Comparison of ENCODE assay signal across 1 cellular context in genomic region chr12:96263449-96263902, GRCh38.
A peak's percentile ranks its signal among the peaks of the same experiment; 100 is the strongest.
TF ChIP-seq lines count a peak whose summit lies in the region.

No MANE protein-coding gene starts in this region.

TF ChIP-seq in HepG2, 621 proteins besides CTCF, POLR2A, EP300 and RAD21 (continued from another document and continues in another):
- TF ChIP-seq ZNF609 (CRISPR knock-in tag; IDR thresholded peaks at IDR 0.05; ENCODE audit: borderline replicate concordance) (peak; percentile 90), KDM5A (IDR thresholded peaks at IDR 0.05; ENCODE audit: borderline replicate concordance, low read length) (no peak), ZNF234 (CRISPR knock-in tag; conservative IDR thresholded peaks at IDR 0.05) (no peak), MLX (CRISPR knock-in tag; IDR thresholded peaks at IDR 0.05) (peak; percentile 78; the same call in 1 of the 2 replicates), ZBTB14 (CRISPR knock-in tag; IDR thresholded peaks at IDR 0.05) (no peak), ZBTB3 (CRISPR knock-in tag; IDR thresholded peaks at IDR 0.05; ENCODE audit: borderline replicate concordance, low read depth) (0 out of 2 replicates have a peak, but pooled peaks have one; percentile 80), FLYWCH1 (CRISPR knock-in tag; IDR thresholded peaks at IDR 0.05) (no peak), CBX2 (IDR thresholded peaks at IDR 0.05; ENCODE audit: low read depth, low read length) (no peak), CBX2 (CRISPR knock-in tag; IDR thresholded peaks at IDR 0.05; ENCODE audit: low read depth) (no peak), YEATS2 (CRISPR knock-in tag; IDR thresholded peaks at IDR 0.05; ENCODE audit: borderline replicate concordance) (no peak), ZNF263 (CRISPR knock-in tag; IDR thresholded peaks at IDR 0.05) (no peak; the same call in 1 of the 2 replicates), ZNF180 (CRISPR knock-in tag; IDR thresholded peaks at IDR 0.05; ENCODE audit: borderline replicate concordance, low read depth) (no peak), PHF5A (CRISPR knock-in tag; IDR thresholded peaks at IDR 0.05; ENCODE audit: low read depth, unreplicated experiment) (no peak), POGZ (CRISPR knock-in tag; IDR thresholded peaks at IDR 0.05) (peak; percentile 72; the same call in 1 of the 2 replicates), TBX2 (CRISPR knock-in tag; IDR thresholded peaks at IDR 0.05; ENCODE audit: borderline replicate concordance) (peak; percentile 91), XRCC5 (optimal IDR thresholded peaks at IDR 0.05; ENCODE audit: low read length) (peak; percentile 21), ZNF781 (CRISPR knock-in tag; IDR thresholded peaks at IDR 0.05; ENCODE audit: borderline replicate concordance, not compliant biosample characterization) (no peak), ZNF446 (CRISPR knock-in tag; IDR thresholded peaks at IDR 0.05) (no peak), EHMT2 (IDR thresholded peaks at IDR 0.05; ENCODE audit: borderline replicate concordance, low read depth, low read length) (no peak), ZSCAN31 (CRISPR knock-in tag; IDR thresholded peaks at IDR 0.05; ENCODE audit: low read depth) (no peak), FOXO1 (CRISPR knock-in tag; IDR thresholded peaks at IDR 0.05) (peak; percentile 81; the same call in 1 of the 2 replicates), ZNF639 (CRISPR knock-in tag; conservative IDR thresholded peaks at IDR 0.05) (no peak), ZFP36 (IDR thresholded peaks at IDR 0.05; ENCODE audit: borderline replicate concordance, low read depth, low read length, partially characterized antibody) (no peak), ZNF574 (CRISPR knock-in tag; IDR thresholded peaks at IDR 0.05) (peak; percentile 56; the same call in 1 of the 2 replicates), ZNF142 (CRISPR knock-in tag; IDR thresholded peaks at IDR 0.05) (no peak), ZMYM3 (CRISPR knock-in tag; IDR thresholded peaks at IDR 0.05) (peak; percentile 50; the same call in 1 of the 2 replicates), ATF7-NPFF (CRISPR knock-in tag; IDR thresholded peaks at IDR 0.05; ENCODE audit: low read depth) (no peak), RARA (CRISPR knock-in tag; IDR thresholded peaks at IDR 0.05) (peak; percentile 50), HOXA3 (CRISPR knock-in tag; IDR thresholded peaks at IDR 0.05) (peak; percentile 69; the same call in 1 of the 2 replicates), TFDP2 (CRISPR knock-in tag; IDR thresholded peaks at IDR 0.05) (no peak), MATR3 (CRISPR knock-in tag; IDR thresholded peaks at IDR 0.05) (no peak), HNF1A (IDR thresholded peaks at IDR 0.05; ENCODE audit: low read depth) (no peak), HNF1A (CRISPR knock-in tag; IDR thresholded peaks at IDR 0.05; ENCODE audit: borderline replicate concordance) (peak; percentile 38; the same call in 1 of the 2 replicates), ZNF136 (CRISPR knock-in tag; IDR thresholded peaks at IDR 0.05; ENCODE audit: low read depth) (no peak)
